In genomic region chr3:51673802-51674654, GRCh38 we compare ENCODE assay signal across 14 cellular contexts. TPM values are rescaled to one million over a fixed set of nuclear protein-coding genes. Genes with fewer than 3 reads are reported as not detected.
DNase-seq lines count a peak whose midpoint lies in the region; ATAC-seq and TF ChIP-seq lines count a peak whose summit lies in the region.
"Had no signal": no experiment of that assay in that cellular context is flagged by ENCODE, and none has a peak within 500 bp of the region (broad histone marks: within the 10 kb centered on the region; RNA-seq: fewer than 3 reads in every experiment).

No MANE protein-coding gene starts in this region.

- ATAC-seq in activated CD4-positive, alpha-beta T cell treated with anti-CD3 and anti-CD28 coated beads for 36 hours = no peak
- ATAC-seq in omental fat pad (ENCODE audit: low FRiP score) (no peak), HG03039 (IDR thresholded peaks at IDR 0.05; ENCODE audit: unreplicated experiment) (no peak)

- H3K4me1 Mint-ChIP-seq in activated CD4-positive, alpha-beta T cell treated with anti-CD3 and anti-CD28 coated beads for 36 hours = peaks cover 77% of the 10 kb centered on the region

- no peaks in the 10 kb centered on the region for H3K9me3 Mint-ChIP-seq in activated CD4-positive, alpha-beta T cell treated with anti-CD3 and anti-CD28 coated beads for 36 hours (ENCODE audit: low read depth)

- H3K36me3 ChIP-seq in NT2/D1 (ENCODE audit: insufficient read depth, insufficient read length, low read length) = peaks cover 27% of the 10 kb centered on the region
- no peaks in the 10 kb centered on the region for H3K36me3 ChIP-seq in effector memory CD4-positive, alpha-beta T cell (ENCODE audit: control insufficient read depth, insufficient read depth, low read length)

- H3K4me3 ChIP-seq in NT2/D1 (ENCODE audit: insufficient read length, low read depth) = no peak overlapping the region
- H3K4me3 ChIP-seq in effector memory CD4-positive, alpha-beta T cell (ENCODE audit: insufficient read depth, low read depth, low read length, poor library complexity, severe bottlenecking) = no peak overlapping the region
- H3K4me3 ChIP-seq: esophagus muscularis mucosa had no signal

- no peak overlapping the region for H3K4me3 Mint-ChIP-seq in activated CD4-positive, alpha-beta T cell treated with anti-CD3 and anti-CD28 coated beads for 36 hours

- H3K9me3 ChIP-seq in NT2/D1 (ENCODE audit: insufficient read depth, low read length) = no peaks in the 10 kb centered on the region
- H3K9me3 ChIP-seq in effector memory CD4-positive, alpha-beta T cell (ENCODE audit: control insufficient read depth, low read length) = no peaks in the 10 kb centered on the region
- H3K9me3 ChIP-seq: esophagus muscularis mucosa had no signal

- no peaks in the 10 kb centered on the region for H3K27me3 ChIP-seq in NT2/D1 (ENCODE audit: insufficient read depth, insufficient read length)
- H3K27me3 ChIP-seq in effector memory CD4-positive, alpha-beta T cell (replicated peaks; ENCODE audit: control insufficient read depth, insufficient read depth, low read length, poor library complexity, severe bottlenecking) = no peaks in the 10 kb centered on the region
- H3K27me3 ChIP-seq: esophagus muscularis mucosa had no signal

- POLR2A ChIA-PET in activated CD4-positive, alpha-beta T cell treated with anti-CD3 and anti-CD28 coated beads for 36 hours (lab: Charles Lee) = interaction anchor here (1.2 to 1.5 kb wide), 3 partner anchors 10 to 174 kb away, joined by 4 to 6 read pairs (median 4); partner anchors contain the start of gene DCAF1

- no peak for DNase-seq in activated CD4-positive, alpha-beta T cell treated with anti-CD3 and anti-CD28 coated beads for 36 hours
- DNase-seq in activated CD4-positive, alpha-beta T cell treated with anti-CD3 and anti-CD28 coated beads, Interleukin-2, amount 50 U/mL, for 4 hours = no peak
- DNase-seq in NT2/D1 (ENCODE audit: low read depth, low spot score) = no peak
- no peak for DNase-seq in effector memory CD4-positive, alpha-beta T cell
- DNase-seq in omental fat pad (ENCODE audit: low spot score) = peak; percentile 19
- DNase-seq in hypothalamus (lab: John Stamatoyannopoulos, UW) = no peak
- DNase-seq in NCI-H82 (lab: John Stamatoyannopoulos, UW) = no peak
- DNase-seq: DMS153, mammary epithelial cell, NCI-H146, NCI-H524 had no signal

- intact Hi-C loops in activated CD4-positive, alpha-beta T cell treated with anti-CD3 and anti-CD28 coated beads for 36 hours (cut with DNase I, micrococcal nuclease) = loop anchor here (2.0 to 10.0 kb wide), 2 partner anchors 13 to 1339 kb away; no protein-coding TSS in a partner anchor

- CTCF ChIA-PET in activated CD4-positive, alpha-beta T cell treated with anti-CD3 and anti-CD28 coated beads for 36 hours (lab: Charles Lee) = interaction anchor here (0.6 to 10.0 kb wide), 6 partner anchors 8 to 172 kb away, joined by 4 to 143 read pairs (median 4); partner anchors contain the start of gene DCAF1

- H3K9ac ChIP-seq in NT2/D1 (ENCODE audit: insufficient read length, low read depth) = peak overlapping the region; percentile 46
- H3K9ac ChIP-seq: parathyroid adenoma had no signal

- H3K27ac ChIP-seq in effector memory CD4-positive, alpha-beta T cell (ENCODE audit: insufficient read depth, low read length, poor library complexity, severe bottlenecking) = peak overlapping the region; percentile 6
- H3K27ac ChIP-seq: esophagus muscularis mucosa, parathyroid adenoma had no signal

- TF ChIP-seq CTCF in omental fat pad (IDR thresholded peaks at IDR 0.05) = no peak

- H3K36me3 Mint-ChIP-seq in activated CD4-positive, alpha-beta T cell treated with anti-CD3 and anti-CD28 coated beads for 36 hours (ENCODE audit: low read depth) = peaks cover 19% of the 10 kb centered on the region

- H3K27ac Mint-ChIP-seq in activated CD4-positive, alpha-beta T cell treated with anti-CD3 and anti-CD28 coated beads for 36 hours = peak overlapping the region; percentile 76

- H3K27me3 Mint-ChIP-seq in activated CD4-positive, alpha-beta T cell treated with anti-CD3 and anti-CD28 coated beads for 36 hours = no peaks in the 10 kb centered on the region

- peaks cover 15% of the 10 kb centered on the region for H3K4me1 ChIP-seq in NT2/D1 (ENCODE audit: insufficient read depth, insufficient read length)
- H3K4me1 ChIP-seq in effector memory CD4-positive, alpha-beta T cell (ENCODE audit: control insufficient read depth, insufficient read depth, low read length, poor library complexity, severe bottlenecking) = peaks cover 69% of the 10 kb centered on the region

RNA-seq across cellular contexts. Expression of gene TEX264, which starts 3.0 kb away (rescaled TPM):
- 10 to 100 TPM; 35.3 to 37.4 TPM for total RNA-seq in activated CD4-positive, alpha-beta T cell treated with anti-CD3 and anti-CD28 coated beads for 36 hours
- total RNA-seq in omental fat pad = 10 to 100 TPM; 40.2 to 82.1 (median 62.9) TPM

RNA-seq across cellular contexts. Expression of gene GRM2, which starts 32.8 kb away (rescaled TPM):
- total RNA-seq in activated CD4-positive, alpha-beta T cell treated with anti-CD3 and anti-CD28 coated beads for 36 hours = under 1 TPM; 0.27 to 0.47 TPM
- under 1 TPM in 3 of 4 donors, not detected in 1; 0.06 to 0.48 (median 0.19) TPM for total RNA-seq in omental fat pad
